ENCODE assay signal across 8 cellular contexts in genomic region chr18:34222025-34222395, GRCh38. TPM values are rescaled to one million over a fixed set of nuclear protein-coding genes. Genes with fewer than 3 reads are reported as not detected.
A peak's percentile ranks its signal among the peaks of the same experiment; 100 is the strongest.
DNase-seq lines count a peak whose midpoint lies in the region; TF ChIP-seq lines count a peak whose summit lies in the region.

No MANE protein-coding gene starts in this region.

- DNase-seq in NCI-H2081 (lab: John Stamatoyannopoulos, UW) (peak; percentile 45 to 56), NCI-H2081 treated with DMSO at 0.1 percent for 48 hours (lab: John Stamatoyannopoulos, UW) (no peak), SHP77 treated with DMSO at 0.1 percent for 48 hours (lab: John Stamatoyannopoulos, UW) (peak; percentile 57), stomach (no peak), GDM1 (lab: John Stamatoyannopoulos, UW) (no peak), OCI-LY7 (ENCODE audit: low spot score) (no peak)
- DNase-seq in stimulated activated CD4-positive, alpha-beta T cell treated with anti-CD3 and anti-CD28 coated beads, Interleukin-12 subunit alpha, Interleukin-12 subunit beta, amount 100 ng/mL, for 4 hours: no peak

- H3K9ac ChIP-seq in iPS-18a (ENCODE audit: low read length): peak overlapping the region; percentile 58

- POLR2A ChIA-PET in OCI-LY7 (lab: Charles Lee): no interaction called here

- peaks cover 12% of the 10 kb centered on the region for H3K4me1 ChIP-seq in iPS-18a (ENCODE audit: control insufficient read depth, low read depth, low read length)
- H3K4me1 ChIP-seq in stomach: peaks cover 29 to 39% (median 36%) of the 10 kb centered on the region in 4 donors
- H3K4me1 ChIP-seq in OCI-LY7 (ENCODE audit: insufficient read depth, low read length, poor library complexity, severe bottlenecking): no peaks in the 10 kb centered on the region

- no peak overlapping the region for H2AFZ ChIP-seq in OCI-LY7 (ENCODE audit: low read length)

- no peaks in the 10 kb centered on the region for H3K79me2 ChIP-seq in OCI-LY7 (ENCODE audit: insufficient read depth, low read depth, low read length)

- CTCF ChIA-PET in OCI-LY7 (lab: Charles Lee; ENCODE audit: unreplicated experiment): no interaction called here

- no peaks in the 10 kb centered on the region for H3K9me2 ChIP-seq in OCI-LY7 (ENCODE audit: insufficient read depth, low read length)

- H3K27me3 ChIP-seq in iPS-18a (ENCODE audit: control insufficient read depth, insufficient read depth, low read length) (peaks cover 53% of the 10 kb centered on the region), stomach (peaks cover 8 to 69% (median 45%) of the 10 kb centered on the region in 3 donors)

- no peak for TF ChIP-seq EP300 in stomach (IDR thresholded peaks at IDR 0.05)

- H3K4me2 ChIP-seq in OCI-LY7 (ENCODE audit: low read length): no peak overlapping the region

- 3 to 5% (median 4%) methylated on average over 11 of the region's 11 CpGs for WGBS in stomach, 5 donors

- H3K27ac ChIP-seq in iPS-18a (ENCODE audit: low read length) (no peak overlapping the region), stomach (no peak overlapping the region), OCI-LY7 (ENCODE audit: low read depth, low read length, poor library complexity, severe bottlenecking) (no peak overlapping the region)

- no peak for TF ChIP-seq POLR2A in stomach (IDR thresholded peaks at IDR 0.05)

- H3K36me3 ChIP-seq in iPS-18a (ENCODE audit: control insufficient read depth, low read depth, low read length) (no peaks in the 10 kb centered on the region), stomach (no peaks in the 10 kb centered on the region), OCI-LY7 (ENCODE audit: insufficient read depth, low read length) (no peaks in the 10 kb centered on the region)

- TF ChIP-seq CTCF in stomach (IDR thresholded peaks at IDR 0.05): no peak
- TF ChIP-seq CTCF in OCI-LY7 (conservative IDR thresholded peaks at IDR 0.05; ENCODE audit: low read length): no peak

- no TSS peak for BruUV-seq in OCI-LY7 (replicated peaks; lab: Mats Ljungman, UMichigan)

- H3K4me3 ChIP-seq in iPS-18a (ENCODE audit: low read length) (peak overlapping the region; percentile 87), stomach (peak overlapping the region; percentile 42 to 60 (median 47)), OCI-LY7 (ENCODE audit: low read depth, low read length, poor library complexity, severe bottlenecking) (no peak overlapping the region)

- no peaks in the 10 kb centered on the region for H4K20me1 ChIP-seq in OCI-LY7 (ENCODE audit: insufficient read depth, low read length)

- intact Hi-C loops in stomach (cut with DNase I; ENCODE audit: low total_unique reads) (no loop called here), OCI-LY7 (cut with micrococcal nuclease; ENCODE audit: unreplicated experiment) (no loop called here)

- H3K9me3 ChIP-seq in iPS-18a (ENCODE audit: control insufficient read depth, low read depth, low read length) (no peaks in the 10 kb centered on the region), stomach (no peaks in the 10 kb centered on the region), OCI-LY7 (ENCODE audit: low read length) (no peaks in the 10 kb centered on the region)

RNA-seq across cellular contexts. Expression of gene NOL4, which starts 2.7 kb away (rescaled TPM):
- 1 to 10 TPM in 1 of 5 donors, under 1 TPM in 1, not detected in 3; 0.14 to 1.8 TPM for total RNA-seq in stomach
- polyA plus RNA-seq in stomach: under 1 TPM in 2 of 3 donors, not detected in 1; 0.08 to 0.19 TPM
- total RNA-seq in OCI-LY7 (2014; rRNA removed; shearing (Covaris generic)): 0.08 and 0.47 TPM in 2 replicates
- 0.27 and 0.74 TPM in 2 replicates for total RNA-seq in OCI-LY7 (2022)

Comparison
In these comparisons a context has a peak if more than half of its experiments do, and no peak if none do; other contexts are left out.
1. DNase-seq: peak in NCI-H2081 (2 of 2) and SHP77 treated with DMSO at 0.1 percent for 48 hours (single experiment); none in NCI-H2081 treated with DMSO at 0.1 percent for 48 hours (single experiment), stomach (single experiment), GDM1 (single experiment), OCI-LY7 (single experiment) and stimulated activated CD4-positive, alpha-beta T cell treated with anti-CD3 and anti-CD28 coated beads, Interleukin-12 subunit alpha, Interleukin-12 subunit beta, amount 100 ng/mL, for 4 hours (single experiment).